8 cellular contexts compared by ENCODE assay signal in the genomic region with DNA sequence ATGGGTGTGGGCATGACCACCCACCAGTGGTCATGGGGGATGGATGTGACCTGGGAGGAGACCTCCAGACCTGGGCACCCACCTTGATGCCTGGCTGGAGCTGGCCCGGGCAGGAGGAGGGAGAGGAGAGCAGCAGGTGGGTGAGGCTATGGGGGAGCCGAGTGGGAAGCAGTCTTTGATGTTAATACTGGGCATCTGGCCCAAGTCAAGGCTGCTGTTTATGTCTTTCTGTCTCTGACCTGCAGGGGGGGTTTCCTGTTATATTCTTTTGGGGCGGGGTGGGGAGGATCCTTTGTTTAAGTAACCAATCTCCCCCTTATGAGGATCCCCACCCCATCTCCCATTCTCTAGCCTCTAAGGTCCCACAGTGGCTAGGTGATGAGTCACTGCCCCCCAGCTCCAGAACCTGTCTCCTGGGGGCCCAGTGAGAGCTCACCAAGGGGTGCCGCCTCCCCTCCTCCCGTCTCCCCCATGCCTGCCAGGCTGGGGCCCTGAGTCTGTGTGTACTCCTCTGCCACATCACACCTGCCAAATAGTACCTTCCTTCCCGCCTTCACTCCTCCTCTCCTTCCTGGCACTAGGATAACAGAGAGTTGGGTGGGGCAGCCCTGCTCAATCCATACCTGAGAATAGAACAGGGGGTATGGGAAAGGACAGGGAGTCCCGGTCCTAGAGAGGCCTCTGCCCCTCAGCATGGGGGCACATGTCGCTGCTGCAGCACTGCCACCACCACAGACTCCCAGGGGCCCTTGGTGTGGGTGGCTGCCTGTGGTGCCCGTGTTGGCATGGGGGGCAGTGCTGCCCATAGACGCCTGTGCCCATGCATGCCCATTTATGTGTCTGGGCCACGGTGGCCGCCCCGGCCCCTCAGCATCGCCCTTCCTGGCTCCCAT. TPM values are rescaled to one million over a fixed set of nuclear protein-coding genes. Genes with fewer than 3 reads are reported as not detected.
A peak's percentile ranks its signal among the peaks of the same experiment; 100 is the strongest.
DNase-seq lines count a peak whose midpoint lies in the region; ATAC-seq, FAIRE-seq and TF ChIP-seq lines count a peak whose summit lies in the region.

No MANE protein-coding gene starts in this region.

- H3K4me1 ChIP-seq in CD4-positive, alpha-beta memory T cell (ENCODE audit: insufficient read depth, low read length): peaks cover 77% of the 10 kb centered on the region
- H3K4me1 ChIP-seq in vagina: peaks cover 94% of the 10 kb centered on the region

- H3K27me3 ChIP-seq in CD4-positive, alpha-beta memory T cell (ENCODE audit: insufficient read depth, low read length): no peaks in the 10 kb centered on the region
- no peaks in the 10 kb centered on the region for H3K27me3 ChIP-seq in vagina

- ATAC-seq in GM18909 (IDR thresholded peaks at IDR 0.05; ENCODE audit: poor library complexity, unreplicated experiment) (no peak), GM18858 (IDR thresholded peaks at IDR 0.05; ENCODE audit: unreplicated experiment) (no peak)

- POLR2A ChIA-PET in CD4-positive, alpha-beta memory T cell (lab: Charles Lee; ENCODE audit: partially characterized antibody): interaction anchor here (1.1 to 15.8 kb wide), 9 partner anchors 12 to 99 kb away, joined by 3 to 304 read pairs (median 8); a partner anchor contains a TSS

- peak overlapping the region; percentile 54 for H3K27ac ChIP-seq in CD4-positive, alpha-beta memory T cell (ENCODE audit: low read depth, low read length)
- H3K27ac ChIP-seq in SK-N-MC: peak overlapping the region; percentile 91
- H3K27ac ChIP-seq in vagina: peak overlapping the region; percentile 99

- no peaks in the 10 kb centered on the region for H3K9me3 Mint-ChIP-seq in CD4-positive, alpha-beta memory T cell

- DNase-seq in CD4-positive, alpha-beta memory T cell: peak; percentile 27 to 70 (median 41)
- DNase-seq in HTR-8/SVneo (ENCODE audit: insufficient read length, low spot score) (no peak), SK-N-MC (ENCODE audit: low read depth, low spot score) (no peak), mucosa of gallbladder (ENCODE audit: low spot score) (peak; percentile 51), vagina (ENCODE audit: extremely low spot score in 2 of 2) (no peak)
- peak; percentile 31 for DNase-seq in central memory CD4-positive, alpha-beta T cell

- CTCF ChIA-PET in CD4-positive, alpha-beta memory T cell (lab: Charles Lee; ENCODE audit: partially characterized antibody): interaction anchor here (1.2 to 26.4 kb wide), 7 partner anchors 11 to 57 kb away, joined by 3 to 543 read pairs (median 4); a partner anchor contains a TSS

- no peaks in the 10 kb centered on the region for H3K9me3 ChIP-seq in CD4-positive, alpha-beta memory T cell (ENCODE audit: control insufficient read depth in 1 of 2, low read length in 2 of 2)
- H3K9me3 ChIP-seq in SK-N-MC (ENCODE audit: low read depth, low read length): no peaks in the 10 kb centered on the region
- H3K9me3 ChIP-seq in vagina: no peaks in the 10 kb centered on the region

- H3K27me3 Mint-ChIP-seq in CD4-positive, alpha-beta memory T cell: no peaks in the 10 kb centered on the region

- H3K9ac ChIP-seq in SK-N-MC (ENCODE audit: insufficient read length): peak overlapping the region; percentile 11

- H3K4me3 ChIP-seq in CD4-positive, alpha-beta memory T cell (ENCODE audit: low read length in 2 of 2): peak overlapping the region in 1 of 2 donors; percentile 47
- peak overlapping the region; percentile 75 for H3K4me3 ChIP-seq in SK-N-MC
- H3K4me3 ChIP-seq in vagina: peak overlapping the region; percentile 39 to 51

- peaks cover 46 to 80% (median 66%) of the 10 kb centered on the region in 4 donors for H3K4me1 Mint-ChIP-seq in CD4-positive, alpha-beta memory T cell

- no peaks in the 10 kb centered on the region for H3K36me3 ChIP-seq in CD4-positive, alpha-beta memory T cell (ENCODE audit: insufficient read depth, low read length)
- H3K36me3 ChIP-seq in SK-N-MC (ENCODE audit: insufficient read depth, low read length): peaks cover 7% of the 10 kb centered on the region; the same call in 1 of the 2 replicates
- peaks cover 0 to 9% of the 10 kb centered on the region in 2 donors for H3K36me3 ChIP-seq in vagina

- no peak for TF ChIP-seq CTCF in vagina (IDR thresholded peaks at IDR 0.05)

- peaks cover 0 to 7% of the 10 kb centered on the region in 2 donors for H3K36me3 Mint-ChIP-seq in CD4-positive, alpha-beta memory T cell

- TF ChIP-seq POLR2A in vagina (IDR thresholded peaks at IDR 0.05): no peak

- intact Hi-C loops in CD4-positive, alpha-beta memory T cell (cut with micrococcal nuclease): loop anchor here (2.0 kb wide), 1 partner anchor 39 kb away; no protein-coding TSS in a partner anchor
- intact Hi-C loops in vagina (cut with DNase I): loop anchor here (10.0 kb wide), 1 partner anchor 105 kb away; a partner anchor contains a TSS

- peak overlapping the region; percentile 90 to 96 (median 95) for H3K27ac Mint-ChIP-seq in CD4-positive, alpha-beta memory T cell

- FAIRE-seq in HTR-8/SVneo (lab: Jason Lieb, UNC): peak; percentile 13

- H3K4me3 Mint-ChIP-seq in CD4-positive, alpha-beta memory T cell: peak overlapping the region; percentile 71 to 92 (median 88)

RNA-seq across cellular contexts. Expression of a gene that starts 7.2 kb away (rescaled TPM):
- 10 to 100 TPM; 35.9 to 41.3 TPM for total RNA-seq in CD4-positive, alpha-beta memory T cell
- polyA plus RNA-seq in CD4-positive, alpha-beta memory T cell: 10 to 100 TPM in 1 of 2 donors, 1 to 10 TPM in 1; 5.8 to 11.9 TPM
- 78.7 TPM for total RNA-seq in mucosa of gallbladder
- total RNA-seq in vagina: 40.3 TPM

RNA-seq across cellular contexts. Expression of a gene that starts 15.8 kb away (rescaled TPM):
- 10 to 100 TPM; 81.1 to 93.0 TPM for total RNA-seq in CD4-positive, alpha-beta memory T cell
- polyA plus RNA-seq in CD4-positive, alpha-beta memory T cell: 10 to 100 TPM; 34.0 to 46.2 TPM
- 74.2 TPM for total RNA-seq in mucosa of gallbladder
- 106 TPM for total RNA-seq in vagina

RNA-seq across cellular contexts. Expression of a gene that starts 30.4 kb away (rescaled TPM):
- total RNA-seq in CD4-positive, alpha-beta memory T cell: 10 to 100 TPM; 14.8 to 15.1 TPM
- polyA plus RNA-seq in CD4-positive, alpha-beta memory T cell: 10 to 100 TPM in 1 of 2 donors, 1 to 10 TPM in 1; 5.7 to 12.3 TPM
- total RNA-seq in mucosa of gallbladder: 34.7 TPM
- total RNA-seq in vagina: 15.0 TPM

RNA-seq across cellular contexts. Expression of a gene that starts 51.8 kb away (rescaled TPM):
- 100 to 1,000 TPM; 130 to 133 TPM for total RNA-seq in CD4-positive, alpha-beta memory T cell
- 1 to 10 TPM; 6.0 to 8.3 TPM for polyA plus RNA-seq in CD4-positive, alpha-beta memory T cell
- total RNA-seq in mucosa of gallbladder (90.9 TPM), vagina (62.4 TPM)

RNA-seq across cellular contexts. Expression of a gene that starts 54.8 kb away (rescaled TPM):
- total RNA-seq in CD4-positive, alpha-beta memory T cell: not detected
- not detected for polyA plus RNA-seq in CD4-positive, alpha-beta memory T cell
- total RNA-seq in mucosa of gallbladder: not detected
- 25.3 TPM for total RNA-seq in vagina

Comparison
In these comparisons a context has a peak if more than half of its experiments do, and no peak if none do; other contexts are left out.
1. DNase-seq: peak in CD4-positive, alpha-beta memory T cell (5 of 5), central memory CD4-positive, alpha-beta T cell (single experiment) and mucosa of gallbladder (single experiment); none in HTR-8/SVneo (single experiment), SK-N-MC (single experiment) and vagina (0 of 2).
2. Peak in every context shown above with its lines, with median percentiles within 50 percentile points of each other: H3K27ac ChIP-seq.